Comparison of ENCODE assay signal across 17 cellular contexts in the genomic region with DNA sequence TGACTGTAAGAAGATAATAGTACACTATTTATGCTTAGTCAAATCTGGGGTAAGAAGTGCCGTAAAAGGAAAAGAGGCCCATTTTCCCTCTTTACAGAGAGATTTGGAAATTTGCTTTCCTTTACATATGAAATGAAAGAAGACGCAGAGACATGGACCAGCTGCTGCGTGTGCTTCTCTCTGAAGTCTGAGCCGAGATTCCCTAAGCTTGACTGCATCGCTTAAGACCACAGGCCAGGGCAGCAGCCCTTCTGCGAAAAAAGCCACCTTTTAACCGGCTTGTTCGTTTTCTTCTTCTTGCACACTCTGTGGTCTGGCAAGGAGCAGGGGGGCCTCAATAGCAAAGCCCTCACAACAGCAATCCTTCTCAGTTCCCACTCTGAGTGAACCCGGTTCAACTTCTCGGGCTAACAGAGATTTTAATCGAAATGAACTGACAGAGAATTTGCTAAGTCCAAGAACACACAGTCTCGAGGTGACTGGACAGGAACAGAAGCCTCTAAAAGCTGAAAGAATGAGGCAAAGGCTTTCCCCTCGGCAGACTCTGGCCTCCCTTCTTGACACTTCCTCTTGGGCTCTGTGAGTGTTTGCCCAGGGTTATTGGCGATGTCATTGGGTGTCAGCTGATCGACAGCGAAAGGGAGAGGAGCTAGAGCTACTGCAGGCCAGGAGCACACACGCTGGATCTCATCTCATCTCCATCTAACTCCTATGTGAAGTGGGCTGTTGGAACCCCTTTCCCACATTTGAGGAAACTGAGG.
DNase-seq lines count a peak whose midpoint lies in the region; ATAC-seq and TF ChIP-seq lines count a peak whose summit lies in the region.
"Had no signal": no experiment of that assay in that cellular context is flagged by ENCODE, and none has a peak within 500 bp of the region (broad histone marks: within the 10 kb centered on the region; RNA-seq: fewer than 3 reads in every experiment).

No MANE protein-coding gene starts in this region.

- TF ChIP-seq EP300 in ovary (IDR thresholded peaks at IDR 0.05), result no peak

- no peak for TF ChIP-seq POLR2A in heart left ventricle (IDR thresholded peaks at IDR 0.05)
- no peak for TF ChIP-seq POLR2A in ovary (IDR thresholded peaks at IDR 0.05)

- intact Hi-C loops in heart left ventricle (cut with DNase I), result loop anchor here in 1 of 10 donors (10.0 kb wide), 1 partner anchor 102 kb away; no protein-coding TSS in a partner anchor
- intact Hi-C loops in ovary (cut with DNase I), result no loop called here

- DNase-seq in AG09319 (ENCODE audit: extremely low read depth, low read depth), result peak; percentile 11
- peak; percentile 21 for DNase-seq in NCI-H510A treated with DMSO at 0.1 percent for 48 hours (lab: John Stamatoyannopoulos, UW)
- DNase-seq in heart left ventricle, result peak in 1 of 5 donors; percentile 36
- peak; percentile 32 to 48 (median 37) for DNase-seq in ovary
- no peak for DNase-seq in NK-92 (lab: John Stamatoyannopoulos, UW; ENCODE audit: unreplicated experiment)
- DNase-seq in hippocampal formation (lab: John Stamatoyannopoulos, UW), result no peak
- DNase-seq in NCI-H524 treated with DMSO at 0.1 percent for 48 hours (lab: John Stamatoyannopoulos, UW), result no peak
- DNase-seq: activated naive CD4-positive, alpha-beta T cell treated with anti-CD3 and anti-CD28 coated beads for 36 hours; central memory CD4-positive, alpha-beta T cell; DND-41; H7; naive B cell; NCI-H1436; NCI-H526 treated with DMSO at 0.1 percent for 48 hours; SJCRH30 had no signal

- peak in 3 of 4 donors; percentile 26 to 62 (median 42) for ATAC-seq in heart left ventricle
- ATAC-seq in HG02884 (IDR thresholded peaks at IDR 0.05; ENCODE audit: unreplicated experiment), result no peak

- H3K4me3 ChIP-seq in heart left ventricle, result no peak overlapping the region
- H3K4me3 ChIP-seq in ovary, result no peak overlapping the region
- H3K4me3 ChIP-seq: SJCRH30, tibial artery had no signal

- peak overlapping the region in 2 of 12 donors; percentile 32 to 44 for H3K27ac ChIP-seq in heart left ventricle
- peak overlapping the region; percentile 38 to 50 for H3K27ac ChIP-seq in ovary
- H3K27ac ChIP-seq: SJCRH30, tibial artery had no signal

- peaks cover 0 to 18% (median 0%) of the 10 kb centered on the region in 9 donors for H3K27me3 ChIP-seq in heart left ventricle
- no peaks in the 10 kb centered on the region for H3K27me3 ChIP-seq in ovary
- H3K27me3 ChIP-seq: tibial artery had no signal

- H3K36me3 ChIP-seq in heart left ventricle (no peaks in the 10 kb centered on the region), ovary (no peaks in the 10 kb centered on the region)
- H3K36me3 ChIP-seq: SJCRH30, tibial artery had no signal

- H3K4me1 ChIP-seq in heart left ventricle (peaks cover 0 to 13% (median 0%) of the 10 kb centered on the region in 12 donors), ovary (ENCODE audit: insufficient read depth) (peaks cover 7% of the 10 kb centered on the region)
- H3K4me1 ChIP-seq: SJCRH30, tibial artery had no signal

- TF ChIP-seq CTCF in AG09319 (IDR thresholded peaks at IDR 0.05; ENCODE audit: low read depth, low read length) (no peak), heart left ventricle (IDR thresholded peaks at IDR 0.05) (no peak), ovary (IDR thresholded peaks at IDR 0.05) (no peak)

- WGBS in heart left ventricle, 4 donors, result 50 to 66% (median 63%) methylated on average over 17 of the region's 17 CpGs
- whole genome bisulfite sequencing in ovary, 3 donors, result 23 to 31% (median 28%) methylated on average over 17 of the region's 17 CpGs

- H3K9me3 ChIP-seq in heart left ventricle (no peaks in the 10 kb centered on the region), ovary (no peaks in the 10 kb centered on the region)
- H3K9me3 ChIP-seq: SJCRH30, tibial artery had no signal

Comparison
In these comparisons a context has a peak if more than half of its experiments do, and no peak if none do; other contexts are left out.
1. DNase-seq: peak in AG09319 (single experiment), NCI-H510A treated with DMSO at 0.1 percent for 48 hours (single experiment) and ovary (5 of 5); none in NK-92 (single experiment), hippocampal formation (0 of 2) and NCI-H524 treated with DMSO at 0.1 percent for 48 hours (single experiment).